Comparison of ENCODE assay signal across 11 cellular contexts in the genomic region with DNA sequence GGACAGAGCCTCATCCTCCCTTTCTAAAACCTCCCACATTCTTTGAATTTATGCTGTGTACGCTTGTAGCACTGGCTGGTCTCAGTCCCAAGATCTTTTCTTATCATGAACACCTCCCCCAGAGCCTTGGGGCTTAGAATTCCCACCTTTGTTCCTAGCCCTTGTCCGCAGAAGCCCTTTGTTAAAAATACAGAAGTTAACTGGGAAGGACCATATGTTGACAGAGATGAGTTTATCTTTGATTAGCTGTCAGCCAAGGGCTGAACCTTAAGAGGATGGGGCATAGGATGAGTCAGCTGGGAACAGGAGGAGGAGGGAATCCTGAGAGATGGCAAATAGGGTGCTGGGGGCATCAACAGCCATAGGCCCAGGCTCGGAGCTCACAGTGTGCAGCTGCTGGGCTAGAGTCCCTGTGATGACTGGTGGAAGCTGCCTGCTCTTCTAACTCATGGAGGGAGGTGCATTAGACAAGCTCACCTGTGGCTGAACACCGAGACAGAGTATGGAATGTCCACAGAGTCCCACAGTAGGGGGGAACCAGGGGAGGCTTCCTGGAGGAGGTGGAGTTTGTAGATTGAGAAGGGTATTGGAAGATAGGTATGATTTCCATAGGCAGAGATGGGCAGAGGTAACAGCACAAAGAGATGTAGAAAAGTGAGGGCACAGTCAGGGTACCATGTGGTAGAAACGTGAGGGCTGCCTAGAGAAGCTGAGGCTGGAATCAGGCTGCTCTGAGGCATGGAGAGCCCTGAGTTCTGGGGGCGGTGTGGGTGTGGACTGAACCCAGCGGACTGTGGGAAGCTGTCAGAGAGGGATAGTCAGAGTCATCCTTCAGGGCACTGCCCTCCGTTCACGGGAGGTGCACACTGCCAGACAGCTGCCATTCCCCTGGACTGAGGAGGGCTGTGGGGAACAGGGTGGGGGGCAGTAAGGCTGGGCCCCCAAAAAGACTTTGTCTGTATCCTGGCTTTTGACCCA. TPM values are rescaled to one million over a fixed set of nuclear protein-coding genes. Genes with fewer than 3 reads are reported as not detected.
DNase-seq lines count a peak whose midpoint lies in the region; ATAC-seq and TF ChIP-seq lines count a peak whose summit lies in the region.
"Had no signal": no experiment of that assay in that cellular context is flagged by ENCODE, and none has a peak within 500 bp of the region (broad histone marks: within the 10 kb centered on the region; RNA-seq: fewer than 3 reads in every experiment).

No MANE protein-coding gene starts in this region.

- CTCF ChIA-PET in PC-9 (lab: Charles Lee): interaction anchor here (0.5 kb wide), 1 partner anchor 179 kb away, joined by 3 read pairs; no protein-coding TSS in a partner anchor

- TF ChIP-seq POLR2A in esophagus muscularis mucosa (IDR thresholded peaks at IDR 0.05; ENCODE audit: low read depth): no peak

- H3K27ac ChIP-seq in PC-9: peak overlapping the region; percentile 23; the same call in 1 of the 2 replicates
- H3K27ac ChIP-seq in esophagus muscularis mucosa (replicated peaks in 1 of 4): peak overlapping the region; percentile 80 to 98 (median 95)
- peak overlapping the region; percentile 94 for H3K27ac ChIP-seq in smooth muscle cell (ENCODE audit: low read depth)

- H3K4me1 ChIP-seq in PC-9 (replicated peaks; ENCODE audit: insufficient read depth): peaks cover 74% of the 10 kb centered on the region
- H3K4me1 ChIP-seq in esophagus muscularis mucosa: peaks cover 67 to 99% (median 90%) of the 10 kb centered on the region in 4 donors
- peaks cover 42% of the 10 kb centered on the region for H3K4me1 ChIP-seq in smooth muscle cell (ENCODE audit: low read depth)

- POLR2A ChIA-PET in PC-9 (lab: Charles Lee; ENCODE audit: unreplicated experiment): no interaction called here

- H4K20me1 ChIP-seq in PC-9 (ENCODE audit: insufficient read depth) (no peaks in the 10 kb centered on the region), smooth muscle cell (ENCODE audit: low read depth) (peaks cover 28% of the 10 kb centered on the region)

- WGBS in esophagus muscularis mucosa: 62% methylated on average over 9 of the region's 9 CpGs
- 54% methylated on average over 9 of the region's 9 CpGs for WGBS in smooth muscle cell (ENCODE audit: low lambda C conversion rate)

- H3K9me2 ChIP-seq in PC-9 (ENCODE audit: insufficient read depth): no peaks in the 10 kb centered on the region

- H3F3A ChIP-seq in PC-9 (ENCODE audit: insufficient read depth, low read depth) (peaks cover 21% of the 10 kb centered on the region; the same call in 1 of the 2 replicates), smooth muscle cell (ENCODE audit: low read depth) (peaks cover 58% of the 10 kb centered on the region)

- no TSS peak for BruUV-seq in PC-9 (replicated peaks; lab: Mats Ljungman, UMichigan)

- H3K36me3 ChIP-seq in PC-9 (ENCODE audit: low read depth): no peaks in the 10 kb centered on the region; the same call in 1 of the 2 replicates
- H3K36me3 ChIP-seq in esophagus muscularis mucosa: no peaks in the 10 kb centered on the region
- no peaks in the 10 kb centered on the region for H3K36me3 ChIP-seq in smooth muscle cell (ENCODE audit: low read depth)

- H3K27me3 ChIP-seq in PC-9 (ENCODE audit: insufficient read depth, low read depth) (no peaks in the 10 kb centered on the region), esophagus muscularis mucosa (no peaks in the 10 kb centered on the region), smooth muscle cell (ENCODE audit: low read depth) (no peaks in the 10 kb centered on the region)

- H3K9me3 ChIP-seq in PC-9 (ENCODE audit: insufficient read depth, low read depth) (no peaks in the 10 kb centered on the region), esophagus muscularis mucosa (no peaks in the 10 kb centered on the region), smooth muscle cell (replicated peaks; ENCODE audit: low read depth) (no peaks in the 10 kb centered on the region)

- no peak for DNase-seq in HFFc6
- DNase-seq in PC-9: no peak
- no peak for DNase-seq in esophagus muscularis mucosa (ENCODE audit: extremely low spot score)
- no peak for DNase-seq in smooth muscle cell (lab: John Stamatoyannopoulos, UW; ENCODE audit: unreplicated experiment)
- DNase-seq in cerebellum (ENCODE audit: low spot score): no peak
- no peak for DNase-seq in activated CD4-positive, CD25-positive, alpha-beta regulatory T cell (lab: John Stamatoyannopoulos, UW)
- DNase-seq: activated CD4-positive, alpha-beta T cell treated with anti-CD3 and anti-CD28 coated beads for 48 hours had no signal

- peak overlapping the region; percentile 24 for H3K9ac ChIP-seq in smooth muscle cell (ENCODE audit: low read depth)

- TF ChIP-seq CTCF in HFFc6 (IDR thresholded peaks at IDR 0.05): no peak
- no peak for TF ChIP-seq CTCF in PC-9 (conservative IDR thresholded peaks at IDR 0.05)
- TF ChIP-seq CTCF in esophagus muscularis mucosa (IDR thresholded peaks at IDR 0.05): no peak
- no peak for TF ChIP-seq CTCF in smooth muscle cell (IDR thresholded peaks at IDR 0.05; ENCODE audit: borderline replicate concordance, insufficient read depth, poor library complexity, severe bottlenecking)

- H3K27me3 Mint-ChIP-seq in HFFc6 (ENCODE audit: insufficient read depth): peaks cover 2% of the 10 kb centered on the region

- intact Hi-C loops in PC-9 (cut with micrococcal nuclease; ENCODE audit: unreplicated experiment): loop anchor here (5.0 kb wide), 1 partner anchor 117 kb away; no protein-coding TSS in a partner anchor
- intact Hi-C loops in esophagus muscularis mucosa (cut with DNase I): no loop called here

- H3K4me2 ChIP-seq in PC-9 (peak overlapping the region; percentile 49), smooth muscle cell (peak overlapping the region; percentile 64)

- peaks cover 91% of the 10 kb centered on the region for H3K4me1 Mint-ChIP-seq in HFFc6 (ENCODE audit: low read depth)

- peaks cover 70% of the 10 kb centered on the region for H3K79me2 ChIP-seq in PC-9 (ENCODE audit: low read depth)
- peaks cover 93% of the 10 kb centered on the region for H3K79me2 ChIP-seq in smooth muscle cell (ENCODE audit: low read depth)

- H3K4me3 ChIP-seq in PC-9: no peak overlapping the region
- H3K4me3 ChIP-seq in esophagus muscularis mucosa: no peak overlapping the region
- no peak overlapping the region for H3K4me3 ChIP-seq in smooth muscle cell

- ATAC-seq in GM21360 (IDR thresholded peaks at IDR 0.05; ENCODE audit: unreplicated experiment): no peak
- ATAC-seq in HG03280 (IDR thresholded peaks at IDR 0.05; ENCODE audit: unreplicated experiment): no peak
- ATAC-seq: esophagus mucosa had no signal

- peaks cover 44% of the 10 kb centered on the region for H3K36me3 Mint-ChIP-seq in HFFc6 (ENCODE audit: low read depth)

- peak overlapping the region; percentile 72 for H3K27ac Mint-ChIP-seq in HFFc6
- H3K27ac Mint-ChIP-seq: progenitor cell of endocrine pancreas had no signal

- H2AFZ ChIP-seq in PC-9: no peak overlapping the region
- no peak overlapping the region for H2AFZ ChIP-seq in smooth muscle cell (ENCODE audit: low read depth)

- no peak for TF ChIP-seq EP300 in esophagus muscularis mucosa (IDR thresholded peaks at IDR 0.05)

- no peaks in the 10 kb centered on the region for H3K9me3 Mint-ChIP-seq in HFFc6

- H3K4me3 Mint-ChIP-seq in HFFc6: no peak overlapping the region

RNA-seq across cellular contexts. Expression of gene MICAL2, which starts 9.9 kb away (rescaled TPM):
- total RNA-seq in HFFc6 (2021; fragmentation: NEBNext Ultra II Directional; extraction: Animal tissue kit (Norgen Biotek cat#: 25700)): 100 to 1,000 TPM; 199 to 252 (median 233) TPM
- 30.5 and 32.4 TPM in 2 replicates for total RNA-seq in PC-9 (2021)
- 100 to 1,000 TPM; 195 to 499 (median 259) TPM for total RNA-seq in esophagus muscularis mucosa
- total RNA-seq in smooth muscle cell: 278 and 287 TPM in 2 replicates
- 158 and 161 TPM in 2 replicates for polyA plus RNA-seq in smooth muscle cell
- 20.0 TPM for total RNA-seq in cerebellum

Comparison
In these comparisons a context has a peak if more than half of its experiments do, and no peak if none do; other contexts are left out.
1. H3K27ac ChIP-seq: peak in every context shown above with its lines; median percentile 95 in esophagus muscularis mucosa; 94 in smooth muscle cell; 23 in PC-9.